Comparison of ENCODE assay signal across 1 cellular context in genomic region chr17:45171338-45172231, GRCh38.
TF ChIP-seq lines count a peak whose summit lies in the region.

No MANE protein-coding gene starts in this region.

TF ChIP-seq in K562, 482 proteins besides CTCF, POLR2A, EP300 and RAD21:
- TF ChIP-seq PHF8 (IDR thresholded peaks at IDR 0.05; ENCODE audit: borderline replicate concordance, low read length) (no peak), CEBPB (tag; IDR thresholded peaks at IDR 0.05) (no peak), NR3C1 (CRISPR knock-in tag; IDR thresholded peaks at IDR 0.05) (no peak), EZH2 (IDR thresholded peaks at IDR 0.05; ENCODE audit: borderline replicate concordance, low read depth, low read length) (no peak), ZBTB9 (CRISPR knock-in tag; IDR thresholded peaks at IDR 0.05) (no peak), STAG1 (CRISPR knock-in tag; IDR thresholded peaks at IDR 0.05; ENCODE audit: borderline replicate concordance) (no peak), NFIC (IDR thresholded peaks at IDR 0.05) (0 out of 2 replicates have a peak, but pooled peaks have one; percentile 5), HDGF (IDR thresholded peaks at IDR 0.05) (no peak), BRCA1 (IDR thresholded peaks at IDR 0.05) (no peak), BRCA1 (CRISPR knock-in tag; IDR thresholded peaks at IDR 0.05) (0 out of 2 replicates have a peak, but pooled peaks have one; percentile 30), PTTG1 (tag; IDR thresholded peaks at IDR 0.05; ENCODE audit: low read depth) (no peak), KLF1 (tag; IDR thresholded peaks at IDR 0.05) (no peak), ZNF146 (CRISPR knock-in tag; IDR thresholded peaks at IDR 0.05; ENCODE audit: unreplicated experiment) (no peak), ASH1L (IDR thresholded peaks at IDR 0.05; ENCODE audit: borderline replicate concordance, low read depth, partially characterized antibody) (no peak), IRF9 (tag; IDR thresholded peaks at IDR 0.05) (no peak), HLTF (IDR thresholded peaks at IDR 0.05) (no peak), MTA2 (IDR thresholded peaks at IDR 0.05; ENCODE audit: low read depth) (no peak)
- TF ChIP-seq, protein P1, sequence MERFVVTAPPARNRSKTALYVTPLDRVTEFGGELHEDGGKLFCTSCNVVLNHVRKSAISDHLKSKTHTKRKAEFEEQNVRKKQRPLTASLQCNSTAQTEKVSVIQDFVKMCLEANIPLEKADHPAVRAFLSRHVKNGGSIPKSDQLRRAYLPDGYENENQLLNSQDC (CRISPR knock-in tag; IDR thresholded peaks at IDR 0.05): no peak
TF ChIP-seq in K562: peak in this region for 2.
